8 cellular contexts compared by ENCODE assay signal in genomic region chrX:52990011-52990631, GRCh38. TPM values are rescaled to one million over a fixed set of nuclear protein-coding genes. Genes with fewer than 3 reads are reported as not detected.
A peak's percentile ranks its signal among the peaks of the same experiment; 100 is the strongest.
DNase-seq lines count a peak whose midpoint lies in the region; ATAC-seq and TF ChIP-seq lines count a peak whose summit lies in the region.
"Not testable (repeated sequence)": the region's sequence is repeated elsewhere in the genome, so short reads cannot be mapped to it uniquely, and the experiment has no call there.

No MANE protein-coding gene starts in this region.

- peaks cover 49% of the 10 kb centered on the region for H3K9me3 Mint-ChIP-seq in endodermal cell
- not testable (repeated sequence) for H3K9me3 Mint-ChIP-seq in memory B cell

- DNase-seq in D341Med (ENCODE audit: low spot score) (peak; percentile 60), GM20000 (ENCODE audit: low spot score) (peak; percentile 37), HK-2 (ENCODE audit: unreplicated experiment) (peak; percentile 63), endodermal cell (peak; percentile 86), memory B cell (ENCODE audit: low spot score in 2 of 2) (peak; percentile 30 to 48)
- DNase-seq in Panc1 (ENCODE audit: low read depth, low spot score): not testable (repeated sequence)
- peak; percentile 67 for DNase-seq in activated CD8-positive, alpha-beta memory T cell treated with anti-CD3 and anti-CD28 coated beads, Interleukin-2, amount 50 U/mL, for 48 hours
- DNase-seq in stimulated activated CD8-positive, alpha-beta memory T cell treated with anti-CD3 and anti-CD28 coated beads, Interleukin-4, amount 100 ng/mL, for 24 hours (ENCODE audit: low read depth): peak; percentile 30

- BruUV-seq in Panc1 (replicated peaks; lab: Mats Ljungman, UMichigan): not testable (repeated sequence)

- not testable (repeated sequence) for H3K4me3 ChIP-seq in Panc1 (ENCODE audit: low read depth in 2 of 2, low read length in 2 of 2); endodermal cell (ENCODE audit: low read length)

- not testable (repeated sequence) for H3K27ac ChIP-seq in Panc1 (ENCODE audit: low read length); endodermal cell (ENCODE audit: low read depth, low read length)

- intact Hi-C loops in Panc1 (cut with micrococcal nuclease; ENCODE audit: unreplicated experiment): not testable (repeated sequence)

- CTCF ChIA-PET in Panc1 (lab: Charles Lee): not testable (repeated sequence)

- ATAC-seq in Panc1 (peak; percentile 90), memory B cell (ENCODE audit: low read depth) (peak; percentile 64)

- not testable (repeated sequence) for H3K4me1 ChIP-seq in Panc1 (ENCODE audit: control insufficient read depth, insufficient read depth, low read length); endodermal cell (ENCODE audit: control insufficient read depth, insufficient read depth, low read length)

- H3K27me3 ChIP-seq in Panc1 (ENCODE audit: control insufficient read depth, insufficient read depth, low read length); endodermal cell (ENCODE audit: control insufficient read depth, insufficient read depth, low read length, poor library complexity, severe bottlenecking): not testable (repeated sequence)

- H3K27me3 Mint-ChIP-seq in endodermal cell (ENCODE audit: insufficient read depth); memory B cell: not testable (repeated sequence)

- peak; percentile 44 for TF ChIP-seq CTCF in GM20000 (IDR thresholded peaks at IDR 0.05; ENCODE audit: extremely low read depth, missing control alignments)
- TF ChIP-seq CTCF in Panc1 (IDR thresholded peaks at IDR 0.05): peak; percentile 83
- TF ChIP-seq CTCF in endodermal cell (conservative IDR thresholded peaks at IDR 0.05): peak; percentile 71

- not testable (repeated sequence) for H3K4me3 Mint-ChIP-seq in endodermal cell
- peak overlapping the region; percentile 55 for H3K4me3 Mint-ChIP-seq in memory B cell

- WGBS in endodermal cell (ENCODE audit: insufficient coverage in 1 of 2, insufficient read length in 1 of 2), 2 experiments: 38% methylated on average over 7 of the region's 7 CpGs; no CpG with 5 or more reads in 1 of the 2 experiments

- not testable (repeated sequence) for H3K9ac ChIP-seq in endodermal cell (ENCODE audit: extremely low read depth, low read length, poor library complexity, severe bottlenecking)

- not testable (repeated sequence) for H3K4me1 Mint-ChIP-seq in endodermal cell
- peaks cover 14% of the 10 kb centered on the region for H3K4me1 Mint-ChIP-seq in memory B cell

- H3K9me3 ChIP-seq in Panc1 (ENCODE audit: control insufficient read depth, insufficient read depth, low read depth, low read length); endodermal cell (ENCODE audit: control insufficient read depth, low read length): not testable (repeated sequence)

- H3K27ac Mint-ChIP-seq in endodermal cell: not testable (repeated sequence)
- H3K27ac Mint-ChIP-seq in memory B cell: peak overlapping the region; percentile 92

- not testable (repeated sequence) for H3K36me3 ChIP-seq in Panc1 (ENCODE audit: control insufficient read depth, insufficient read depth, low read length); endodermal cell (ENCODE audit: control insufficient read depth, insufficient read depth, low read length)

- H3K36me3 Mint-ChIP-seq in endodermal cell (ENCODE audit: low read depth); memory B cell: not testable (repeated sequence)

- in situ Hi-C loops in Panc1 (cut with HindIII; ENCODE audit: low pct_unique_long_range_greater_than_20kb, low sequenced_read_pairs): not testable (repeated sequence)

- POLR2A ChIA-PET in Panc1 (lab: Charles Lee): not testable (repeated sequence)

RNA-seq across cellular contexts. Expression of gene FAM156A, which starts 31.8 kb away (rescaled TPM):
- total RNA-seq in Panc1 (2021; ENCODE audit: unreplicated experiment): 25.4 TPM
- 22.4 TPM for polyA plus RNA-seq in Panc1 (2012; ENCODE audit: insufficient read length)
- total RNA-seq in endodermal cell: 10 to 100 TPM; 14.0 to 21.6 TPM
- polyA plus RNA-seq in endodermal cell (2013, experiment 1 of 2): 18.1 TPM
- polyA plus RNA-seq in endodermal cell (2013, experiment 2 of 2): 10.7 TPM

RNA-seq across cellular contexts. Expression of gene GPR173, which starts 58.5 kb away (rescaled TPM):
- 0.13 TPM for total RNA-seq in Panc1 (2021; ENCODE audit: unreplicated experiment)
- 0.08 TPM for polyA plus RNA-seq in Panc1 (2012; ENCODE audit: insufficient read length)
- total RNA-seq in endodermal cell: 1 to 10 TPM; 7.0 to 9.4 TPM
- 16.5 TPM for polyA plus RNA-seq in endodermal cell (2013, experiment 1 of 2)
- 14.7 TPM for polyA plus RNA-seq in endodermal cell (2013, experiment 2 of 2)
